Comparison of ENCODE assay signal across 8 cellular contexts in genomic region chr10:97713828-97714400, GRCh38. TPM values are rescaled to one million over a fixed set of nuclear protein-coding genes. Genes with fewer than 3 reads are reported as not detected.
DNase-seq lines count a peak whose midpoint lies in the region; ATAC-seq and TF ChIP-seq lines count a peak whose summit lies in the region.

No MANE protein-coding gene starts in this region.

- DNase-seq in BJ (ENCODE audit: low read depth) (no peak), fibroblast of the aortic adventitia (ENCODE audit: low read depth) (peak; percentile 67), thoracic aorta (ENCODE audit: low spot score) (no peak)
- DNase-seq in activated effector memory CD4-positive, alpha-beta T cell treated with anti-CD3 and anti-CD28 coated beads, Interleukin-2, amount 50 U/mL, for 16 hours: peak; percentile 81

- H3K27me3 ChIP-seq in BJ (ENCODE audit: control insufficient read depth, insufficient read depth, low read length) (no peaks in the 10 kb centered on the region), OCI-LY3 (ENCODE audit: low read depth, low read length) (no peaks in the 10 kb centered on the region), thoracic aorta (replicated peaks; ENCODE audit: insufficient read depth) (no peaks in the 10 kb centered on the region)

- H3K4me3 Mint-ChIP-seq in nephron: peak overlapping the region; percentile 98 to 100 (median 99)

- ATAC-seq in GM18909 (IDR thresholded peaks at IDR 0.05; ENCODE audit: poor library complexity, unreplicated experiment): peak; percentile 83
- ATAC-seq in HG03159 (IDR thresholded peaks at IDR 0.05; ENCODE audit: unreplicated experiment): peak; percentile 77
- ATAC-seq in thoracic aorta (ENCODE audit: insufficient number of reproducible peaks, low FRiP score, low read depth): peak; percentile 56

- H3K9ac ChIP-seq in OCI-LY3 (ENCODE audit: low read length): peak overlapping the region; percentile 74

- H3K4me2 ChIP-seq in OCI-LY3 (ENCODE audit: low read length): peak overlapping the region; percentile 90

- peaks cover 24% of the 10 kb centered on the region for H3K36me3 Mint-ChIP-seq in nephron (ENCODE audit: low read depth)

- CTCF ChIA-PET in BJ (lab: Yijun Ruan, JAX): interaction anchor here (1.0 to 20.3 kb wide), 6 partner anchors 11 to 75 kb away, joined by 3 to 517 read pairs (median 8); partner anchors contain the start of genes AVPI1 and ZFYVE27

- H3K4me3 ChIP-seq in BJ (ENCODE audit: low read depth, low read length) (peak overlapping the region; percentile 71), OCI-LY3 (ENCODE audit: low read length) (peak overlapping the region; percentile 96), fibroblast of the aortic adventitia (ENCODE audit: low read depth, low read length) (peak overlapping the region; percentile 93), thoracic aorta (peak overlapping the region; percentile 86)

- no peaks in the 10 kb centered on the region for H3K9me3 ChIP-seq in OCI-LY3 (ENCODE audit: insufficient read depth, low read length)
- no peaks in the 10 kb centered on the region for H3K9me3 ChIP-seq in thoracic aorta

- no peaks in the 10 kb centered on the region for H4K20me1 ChIP-seq in OCI-LY3 (ENCODE audit: insufficient read depth, low read length)

- H3K4me1 ChIP-seq in OCI-LY3 (ENCODE audit: low read length) (no peaks in the 10 kb centered on the region; the same call in 1 of the 2 replicates), thoracic aorta (ENCODE audit: control insufficient read depth in 1 of 2, low read depth in 2 of 2) (peaks cover 56 to 75% of the 10 kb centered on the region in 2 donors)

- H3K4me1 Mint-ChIP-seq in nephron: peaks cover 49% of the 10 kb centered on the region

- H3K36me3 ChIP-seq in BJ (ENCODE audit: control insufficient read depth, insufficient read depth, low read length) (peaks cover 6% of the 10 kb centered on the region), OCI-LY3 (replicated peaks; ENCODE audit: low read depth, low read length) (no peaks in the 10 kb centered on the region), thoracic aorta (peaks cover 12% of the 10 kb centered on the region)

- POLR2A ChIA-PET in BJ (lab: Charles Lee): interaction anchor here (0.5 to 1.4 kb wide), 5 partner anchors 16 to 289 kb away, joined by 3 to 10 read pairs (median 5); partner anchors contain the start of gene ZFYVE27

- no peaks in the 10 kb centered on the region for H3K79me2 ChIP-seq in OCI-LY3 (ENCODE audit: low read length)

- H3K27ac Mint-ChIP-seq in nephron: peak overlapping the region; percentile 96 to 99 (median 99)

- H3K9me3 Mint-ChIP-seq in nephron: no peaks in the 10 kb centered on the region

- H3K27ac ChIP-seq in OCI-LY3 (ENCODE audit: low read length) (no peak overlapping the region), thoracic aorta (peak overlapping the region; percentile 96 to 98)

- H2AFZ ChIP-seq in OCI-LY3 (ENCODE audit: low read depth, low read length): peak overlapping the region; percentile 91

- TF ChIP-seq CTCF in BJ (IDR thresholded peaks at IDR 0.05; ENCODE audit: insufficient read depth, low read depth, low read length) (peak; percentile 37), OCI-LY3 (IDR thresholded peaks at IDR 0.05; ENCODE audit: low read depth, low read length) (peak; percentile 27), fibroblast of the aortic adventitia (IDR thresholded peaks at IDR 0.05; ENCODE audit: insufficient read depth, low read length) (peak; percentile 10), nephron (IDR thresholded peaks at IDR 0.05; ENCODE audit: unreplicated experiment in 3 of 3) (peak in 1 of 3 experiments; percentile 22), thoracic aorta (IDR thresholded peaks at IDR 0.05) (peak; percentile 27)

- H3K27me3 Mint-ChIP-seq in nephron (ENCODE audit: low read depth): peaks cover 13% of the 10 kb centered on the region

RNA-seq across cellular contexts. Expression of gene MARVELD1, which starts 0.4 kb away (rescaled TPM):
- 63.9 and 79.4 TPM in 2 replicates for polyA plus RNA-seq in BJ (2011; rRNA removed)
- polyA minus RNA-seq in BJ (2011; rRNA and poly(A)+ RNA removed): 39.7 and 44.7 TPM in 2 replicates
- total RNA-seq in fibroblast of the aortic adventitia (ENCODE audit: low replicate concordance) (34.9 and 64.3 TPM in 2 replicates), thoracic aorta (10 to 100 TPM; 85.0 to 97.9 TPM)

RNA-seq across cellular contexts. Expression of gene ZFYVE27, which starts 23.0 kb away (rescaled TPM):
- polyA plus RNA-seq in BJ (2011; rRNA removed): 16.1 and 22.9 TPM in 2 replicates
- polyA minus RNA-seq in BJ (2011; rRNA and poly(A)+ RNA removed): 9.2 and 13.4 TPM in 2 replicates
- total RNA-seq in fibroblast of the aortic adventitia (ENCODE audit: low replicate concordance) (14.1 and 20.4 TPM in 2 replicates), thoracic aorta (10 to 100 TPM; 24.8 to 25.5 TPM)

RNA-seq across cellular contexts. Expression of gene AVPI1, which starts 26.9 kb away (rescaled TPM):
- 32.4 and 32.7 TPM in 2 replicates for polyA plus RNA-seq in BJ (2011; rRNA removed)
- polyA minus RNA-seq in BJ (2011; rRNA and poly(A)+ RNA removed): 12.8 and 22.2 TPM in 2 replicates
- 20.2 TPM in 2 replicates for total RNA-seq in fibroblast of the aortic adventitia (ENCODE audit: low replicate concordance)
- total RNA-seq in thoracic aorta: 10 to 100 TPM in 1 of 2 donors, 1 to 10 TPM in 1; 9.5 to 25.6 TPM

RNA-seq across cellular contexts. Expression of gene SFRP5, which starts 57.9 kb away (rescaled TPM):
- not detected in 2 replicates for polyA plus RNA-seq in BJ (2011; rRNA removed)
- not detected in 2 replicates for polyA minus RNA-seq in BJ (2011; rRNA and poly(A)+ RNA removed)
- total RNA-seq in fibroblast of the aortic adventitia (ENCODE audit: low replicate concordance): not detected in 2 replicates
- 1 to 10 TPM in 1 of 2 donors, under 1 TPM in 1; 0.41 to 1.8 TPM for total RNA-seq in thoracic aorta

Comparison
In these comparisons a context has a peak if more than half of its experiments do, and no peak if none do; other contexts are left out.
1. DNase-seq: peak in activated effector memory CD4-positive, alpha-beta T cell treated with anti-CD3 and anti-CD28 coated beads, Interleukin-2, amount 50 U/mL, for 16 hours (single experiment) and fibroblast of the aortic adventitia (single experiment); none in BJ (single experiment) and thoracic aorta (single experiment).
2. Peak in every context shown above with its lines, with median percentiles within 50 percentile points of each other: H3K4me3 ChIP-seq and ATAC-seq.